In genomic region chr17:80813318-80813717, GRCh38 we compare ENCODE assay signal across 9 cellular contexts.
"Had no signal": no experiment of that assay in that cellular context is flagged by ENCODE, and none has a peak within 500 bp of the region (broad histone marks: within the 10 kb centered on the region; RNA-seq: fewer than 3 reads in every experiment).

No MANE protein-coding gene starts in this region.

- H3K27me3 Mint-ChIP-seq: dendritic cell treated with granulocyte-macrophage colony-stimulating factor and Interleukin-4, amounts not matched to agents 40 ng/mL and 50 ng/mL, for 4 days; stimulated activated memory B cell treated with anti-CD40 and anti-IgM and Interleukin-4, amounts not matched to agents 10 μg/mL and 1 μg/mL and 100 μg/mL, for 72 hours had no signal

- H3K4me3 Mint-ChIP-seq: dendritic cell treated with granulocyte-macrophage colony-stimulating factor and Interleukin-4, amounts not matched to agents 40 ng/mL and 50 ng/mL, for 4 days; nephron progenitor cell; stimulated activated memory B cell treated with anti-CD40 and anti-IgM and Interleukin-4, amounts not matched to agents 10 μg/mL and 1 μg/mL and 100 μg/mL, for 72 hours had no signal

- ATAC-seq: stimulated activated memory B cell treated with anti-CD40 and anti-IgM and Interleukin-4, amounts not matched to agents 10 μg/mL and 1 μg/mL and 100 μg/mL, for 72 hours had no signal

- H3K27ac Mint-ChIP-seq: dendritic cell treated with granulocyte-macrophage colony-stimulating factor and Interleukin-4, amounts not matched to agents 40 ng/mL and 50 ng/mL, for 4 days; nephron progenitor cell; stimulated activated memory B cell treated with anti-CD40 and anti-IgM and Interleukin-4, amounts not matched to agents 10 μg/mL and 1 μg/mL and 100 μg/mL, for 72 hours had no signal

- DNase-seq: activated CD4-positive, CD25-positive, alpha-beta regulatory T cell; effector memory CD4-positive, alpha-beta T cell; foreskin fibroblast; glutamatergic neuron; nephron progenitor cell; occipital lobe; stimulated activated CD4-positive, alpha-beta T cell treated with anti-CD3 and anti-CD28 coated beads, Interleukin-2, amount 100 ng/mL, for 48 hours had no signal

- H3K9me3 Mint-ChIP-seq: dendritic cell treated with granulocyte-macrophage colony-stimulating factor and Interleukin-4, amounts not matched to agents 40 ng/mL and 50 ng/mL, for 4 days; stimulated activated memory B cell treated with anti-CD40 and anti-IgM and Interleukin-4, amounts not matched to agents 10 μg/mL and 1 μg/mL and 100 μg/mL, for 72 hours had no signal
